In genomic region chr2:26245231-26245732, GRCh38 we compare ENCODE assay signal across 8 cellular contexts. TPM values are rescaled to one million over a fixed set of nuclear protein-coding genes. Genes with fewer than 3 reads are reported as not detected.
DNase-seq lines count a peak whose midpoint lies in the region; ATAC-seq and TF ChIP-seq lines count a peak whose summit lies in the region.

No MANE protein-coding gene starts in this region.

- H3K4me3 Mint-ChIP-seq in T-helper 17 cell: peak overlapping the region; percentile 100

- peak overlapping the region; percentile 99 for H3K27ac Mint-ChIP-seq in T-helper 17 cell

- no peak for TF ChIP-seq CTCF in cardiac fibroblast (IDR thresholded peaks at IDR 0.05; ENCODE audit: low read depth, low read length)

- peak overlapping the region; percentile 76 to 89 for H3K4me3 ChIP-seq in cardiac fibroblast (replicated peaks in 1 of 2; ENCODE audit: low read depth in 2 of 2, low read length in 2 of 2)

- H3K27me3 Mint-ChIP-seq in T-helper 17 cell: no peaks in the 10 kb centered on the region

- H3K36me3 Mint-ChIP-seq in T-helper 17 cell (ENCODE audit: low read depth): no peaks in the 10 kb centered on the region

- no peaks in the 10 kb centered on the region for H3K9me3 ChIP-seq in T-helper 17 cell (ENCODE audit: control insufficient read depth, low read length, poor library complexity, severe bottlenecking)

- DNase-seq in C1 segment of cervical spinal cord (lab: John Stamatoyannopoulos, UW): peak in 10 of 14 donors; percentile 41 to 73 (median 60)
- peak; percentile 22 for DNase-seq in HPDE6-E6E7 (ENCODE audit: extremely low spot score)
- DNase-seq in T-helper 17 cell: peak; percentile 22 to 29 (median 24)
- DNase-seq in cardiac fibroblast (ENCODE audit: low read depth in 2 of 2): peak; percentile 23 to 32
- no peak for DNase-seq in left lobe of liver (ENCODE audit: low spot score)
- peak; percentile 58 for DNase-seq in stimulated activated CD4-positive, alpha-beta T cell treated with anti-CD3 and anti-CD28 coated beads, Interleukin-4, amount 100 ng/mL, for 1 hour

- H3K4me1 Mint-ChIP-seq in T-helper 17 cell: peaks cover 43% of the 10 kb centered on the region

- ATAC-seq in GM19351 (IDR thresholded peaks at IDR 0.05; ENCODE audit: unreplicated experiment) (peak; percentile 19), T-helper 17 cell (peak; percentile 65), left lobe of liver (peak; percentile 25), HG02763 (IDR thresholded peaks at IDR 0.05; ENCODE audit: unreplicated experiment) (no peak)

RNA-seq across cellular contexts. Expression of gene HADHB, which starts 0.5 kb away (rescaled TPM):
- total RNA-seq in T-helper 17 cell (10 to 100 TPM; 45.9 to 46.3 TPM), left lobe of liver (178 TPM)

RNA-seq across cellular contexts. Expression of gene HADHA, which starts 0.8 kb away (rescaled TPM):
- total RNA-seq in T-helper 17 cell (10 to 100 TPM; 77.7 to 78.5 TPM), left lobe of liver (144 TPM)
